11 cellular contexts compared by ENCODE assay signal in the genomic region with DNA sequence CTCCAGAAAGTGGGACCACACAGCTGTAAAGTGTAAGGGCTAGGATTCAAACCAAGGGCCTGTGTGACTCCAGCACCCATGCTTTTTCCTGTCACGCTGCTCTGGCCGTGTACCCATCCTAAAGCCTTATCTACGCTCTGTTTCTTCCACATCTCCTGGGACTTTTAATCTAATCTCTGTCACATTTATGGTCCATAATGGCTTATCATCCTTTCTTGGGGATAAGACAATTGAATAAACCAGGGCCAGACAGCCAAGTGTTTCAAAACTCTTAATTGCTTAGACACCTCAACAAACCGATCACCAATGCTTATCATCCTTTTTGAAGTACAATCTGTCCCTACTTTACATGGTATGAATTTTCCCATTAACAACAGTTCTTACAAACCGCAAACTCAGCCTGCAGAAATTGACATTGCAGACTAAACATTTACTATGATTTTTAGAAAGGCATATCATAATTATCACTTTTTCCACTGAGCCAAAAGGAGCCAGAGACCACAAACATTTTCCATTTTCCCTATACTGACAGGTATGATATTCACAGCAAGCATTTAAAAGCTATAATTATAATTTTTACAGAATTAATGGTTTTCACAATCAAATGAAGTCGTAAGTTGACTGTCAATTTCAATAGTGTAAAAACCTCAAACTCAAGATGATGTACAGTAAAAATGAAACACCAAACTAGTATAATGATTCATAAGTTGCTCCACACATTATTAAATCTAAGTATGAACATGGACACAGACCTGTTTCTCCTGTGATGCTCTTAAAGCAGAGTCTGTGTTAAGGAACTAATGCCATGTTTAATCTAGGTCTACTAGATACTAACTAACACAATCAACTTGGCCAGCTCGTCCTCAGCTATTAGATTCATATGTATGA.
DNase-seq lines count a peak whose midpoint lies in the region; ATAC-seq, FAIRE-seq and TF ChIP-seq lines count a peak whose summit lies in the region.
"Had no signal": no experiment of that assay in that cellular context is flagged by ENCODE, and none has a peak within 500 bp of the region (broad histone marks: within the 10 kb centered on the region; RNA-seq: fewer than 3 reads in every experiment).

No MANE protein-coding gene starts in this region.

- H3K27me3 Mint-ChIP-seq in activated CD4-positive, alpha-beta T cell treated with anti-CD3 and anti-CD28 coated beads for 36 hours = no peaks in the 10 kb centered on the region
- no peaks in the 10 kb centered on the region for H3K27me3 Mint-ChIP-seq in activated CD4-positive, alpha-beta T cell treated with anti-CD3 and anti-CD28 coated beads, Interleukin-2, amount 10 ng/mL, durations not matched to agents 7 days and 5 days
- no peaks in the 10 kb centered on the region for H3K27me3 Mint-ChIP-seq in activated T-helper 2 cell treated with anti-CD3 and anti-CD28 coated beads, Interferon-gamma antibody, Interleukin-2, Interleukin-4, amounts not matched to agents 10 μg/mL and 5 μg/mL and 100 μg/mL, durations not matched to agents 14 hours and 24 hours and 36 hours (ENCODE audit: low read depth)
- H3K27me3 Mint-ChIP-seq: IgD-negative memory B cell had no signal

- H3K4me1 Mint-ChIP-seq in activated CD4-positive, alpha-beta T cell treated with anti-CD3 and anti-CD28 coated beads for 36 hours = peaks cover 53% of the 10 kb centered on the region
- H3K4me1 Mint-ChIP-seq in activated CD4-positive, alpha-beta T cell treated with anti-CD3 and anti-CD28 coated beads, Interleukin-2, amount 10 ng/mL, durations not matched to agents 7 days and 5 days = peaks cover 27% of the 10 kb centered on the region
- peaks cover 43% of the 10 kb centered on the region for H3K4me1 Mint-ChIP-seq in activated T-helper 2 cell treated with anti-CD3 and anti-CD28 coated beads, Interferon-gamma antibody, Interleukin-2, Interleukin-4, amounts not matched to agents 10 μg/mL and 5 μg/mL and 100 μg/mL, durations not matched to agents 14 hours and 24 hours and 36 hours (ENCODE audit: low read depth)

- no peak for TF ChIP-seq POLR2A in GM12891 (IDR thresholded peaks at IDR 0.05; ENCODE audit: low read depth, low read length)

- peaks cover 21% of the 10 kb centered on the region for H3K36me3 Mint-ChIP-seq in activated CD4-positive, alpha-beta T cell treated with anti-CD3 and anti-CD28 coated beads for 36 hours (ENCODE audit: low read depth)
- peaks cover 2% of the 10 kb centered on the region for H3K36me3 Mint-ChIP-seq in activated CD4-positive, alpha-beta T cell treated with anti-CD3 and anti-CD28 coated beads, Interleukin-2, amount 10 ng/mL, durations not matched to agents 7 days and 5 days (ENCODE audit: low read depth)
- H3K36me3 Mint-ChIP-seq in activated T-helper 2 cell treated with anti-CD3 and anti-CD28 coated beads, Interferon-gamma antibody, Interleukin-2, Interleukin-4, amounts not matched to agents 10 μg/mL and 5 μg/mL and 100 μg/mL, durations not matched to agents 14 hours and 24 hours and 36 hours (ENCODE audit: low read depth) = peaks cover 30% of the 10 kb centered on the region

- in situ Hi-C loops in G401 (cut with HindIII; ENCODE audit: low sequenced_read_pairs) = no loop called here

- peak overlapping the region; percentile 13 for H3K4me3 Mint-ChIP-seq in activated CD4-positive, alpha-beta T cell treated with anti-CD3 and anti-CD28 coated beads for 36 hours
- no peak overlapping the region for H3K4me3 Mint-ChIP-seq in activated CD4-positive, alpha-beta T cell treated with anti-CD3 and anti-CD28 coated beads, Interleukin-2, amount 10 ng/mL, durations not matched to agents 7 days and 5 days
- H3K4me3 Mint-ChIP-seq in activated T-helper 2 cell treated with anti-CD3 and anti-CD28 coated beads, Interferon-gamma antibody, Interleukin-2, Interleukin-4, amounts not matched to agents 10 μg/mL and 5 μg/mL and 100 μg/mL, durations not matched to agents 14 hours and 24 hours and 36 hours (ENCODE audit: low read depth) = no peak overlapping the region
- H3K4me3 Mint-ChIP-seq: CD14-positive monocyte, IgD-negative memory B cell had no signal

- no peaks in the 10 kb centered on the region for H3K9me3 Mint-ChIP-seq in activated CD4-positive, alpha-beta T cell treated with anti-CD3 and anti-CD28 coated beads for 36 hours (ENCODE audit: low read depth)
- H3K9me3 Mint-ChIP-seq in activated CD4-positive, alpha-beta T cell treated with anti-CD3 and anti-CD28 coated beads, Interleukin-2, amount 10 ng/mL, durations not matched to agents 7 days and 5 days = no peaks in the 10 kb centered on the region
- H3K9me3 Mint-ChIP-seq in activated T-helper 2 cell treated with anti-CD3 and anti-CD28 coated beads, Interferon-gamma antibody, Interleukin-2, Interleukin-4, amounts not matched to agents 10 μg/mL and 5 μg/mL and 100 μg/mL, durations not matched to agents 14 hours and 24 hours and 36 hours = no peaks in the 10 kb centered on the region
- H3K9me3 Mint-ChIP-seq: CD14-positive monocyte, IgD-negative memory B cell had no signal

- DNase-seq in activated CD4-positive, alpha-beta T cell treated with anti-CD3 and anti-CD28 coated beads for 36 hours = peak; percentile 16
- no peak for DNase-seq in activated CD4-positive, alpha-beta T cell treated with anti-CD3 and anti-CD28 coated beads, Interleukin-2, amount 10 ng/mL, durations not matched to agents 7 days and 5 days
- DNase-seq in GM12891 (ENCODE audit: insufficient read length, low spot score) (no peak), G401 (ENCODE audit: low spot score) (no peak), frontal cortex (ENCODE audit: low spot score in 2 of 2) (no peak)
- no peak for DNase-seq in activated T-helper 2 cell treated with anti-CD3 and anti-CD28 coated beads, Interferon-gamma antibody, Interleukin-2, Interleukin-4, amounts not matched to agents 10 μg/mL and 5 μg/mL and 100 μg/mL, durations not matched to agents 14 hours and 24 hours and 36 hours (ENCODE audit: low spot score)
- DNase-seq: upper lobe of right lung had no signal

- intact Hi-C loops in activated CD4-positive, alpha-beta T cell treated with anti-CD3 and anti-CD28 coated beads for 36 hours (cut with DNase I, micrococcal nuclease) = loop anchor here (1.0 to 2.0 kb wide), 17 partner anchors 51 to 1162 kb away; a partner anchor contains a TSS
- intact Hi-C loops in activated T-helper 2 cell treated with anti-CD3 and anti-CD28 coated beads, Interferon-gamma antibody, Interleukin-2, Interleukin-4, amounts not matched to agents 10 μg/mL and 5 μg/mL and 100 μg/mL, durations not matched to agents 14 hours and 24 hours and 36 hours (cut with micrococcal nuclease) = loop anchor here (1.0 to 10.0 kb wide), 9 partner anchors 24 to 489 kb away; a partner anchor contains a TSS

- FAIRE-seq in GM12891 (lab: Jason Lieb, UNC) (peak; percentile 59), frontal cortex (lab: Jason Lieb, UNC) (no peak)

- POLR2A ChIA-PET in activated CD4-positive, alpha-beta T cell treated with anti-CD3 and anti-CD28 coated beads for 36 hours (lab: Charles Lee) = interaction anchor here (0.7 to 1.2 kb wide), 2 partner anchors 13 to 100 kb away, joined by 3 read pairs; a partner anchor contains a TSS
- POLR2A ChIA-PET in activated CD4-positive, alpha-beta T cell treated with anti-CD3 and anti-CD28 coated beads, Interleukin-2, amount 10 ng/mL, durations not matched to agents 7 days and 5 days (lab: Charles Lee) = no interaction called here

- peak overlapping the region; percentile 92 for H3K27ac Mint-ChIP-seq in activated CD4-positive, alpha-beta T cell treated with anti-CD3 and anti-CD28 coated beads for 36 hours
- H3K27ac Mint-ChIP-seq in activated CD4-positive, alpha-beta T cell treated with anti-CD3 and anti-CD28 coated beads, Interleukin-2, amount 10 ng/mL, durations not matched to agents 7 days and 5 days = no peak overlapping the region
- peak overlapping the region; percentile 88 for H3K27ac Mint-ChIP-seq in activated T-helper 2 cell treated with anti-CD3 and anti-CD28 coated beads, Interferon-gamma antibody, Interleukin-2, Interleukin-4, amounts not matched to agents 10 μg/mL and 5 μg/mL and 100 μg/mL, durations not matched to agents 14 hours and 24 hours and 36 hours

- ATAC-seq in activated CD4-positive, alpha-beta T cell treated with anti-CD3 and anti-CD28 coated beads for 36 hours = peak; percentile 82
- peak; percentile 39 for ATAC-seq in HG02678 (IDR thresholded peaks at IDR 0.05; ENCODE audit: unreplicated experiment)
- ATAC-seq in GM21825 (IDR thresholded peaks at IDR 0.05; ENCODE audit: unreplicated experiment) = no peak

- CTCF ChIA-PET in activated CD4-positive, alpha-beta T cell treated with anti-CD3 and anti-CD28 coated beads for 36 hours (lab: Charles Lee) = interaction anchor here (0.6 to 2.4 kb wide), 21 partner anchors 10 to 1268 kb away, joined by 3 to 8 read pairs (median 4); a partner anchor contains a TSS
- CTCF ChIA-PET in activated CD4-positive, alpha-beta T cell treated with anti-CD3 and anti-CD28 coated beads, Interleukin-2, amount 10 ng/mL, durations not matched to agents 7 days and 5 days (lab: Charles Lee) = interaction anchor here (0.5 to 1.0 kb wide), 2 partner anchors 113 to 1032 kb away, joined by 3 read pairs; no protein-coding TSS in a partner anchor

TF ChIP-seq in GM12891, 5 proteins besides CTCF, POLR2A, EP300 and RAD21:
- TF ChIP-seq PAX5 (IDR thresholded peaks at IDR 0.05; ENCODE audit: insufficient read depth, low read length, severe bottlenecking) = no peak
- TF ChIP-seq SPI1 (IDR thresholded peaks at IDR 0.05; ENCODE audit: low read depth, low read length) = no peak
- TF ChIP-seq POLR2AphosphoS5 (IDR thresholded peaks at IDR 0.05; ENCODE audit: low read depth, low read length) = no peak
- TF ChIP-seq POU2F2 (IDR thresholded peaks at IDR 0.05; ENCODE audit: low read depth, low read length) = no peak
- no peak for TF ChIP-seq TAF1 (IDR thresholded peaks at IDR 0.05; ENCODE audit: low read depth, low read length)
